ENCODE assay signal across 21 cellular contexts in genomic region chr2:218267259-218267658, GRCh38. TPM values are rescaled to one million over a fixed set of nuclear protein-coding genes. Genes with fewer than 3 reads are reported as not detected.
DNase-seq lines count a peak whose midpoint lies in the region; ATAC-seq, FAIRE-seq and TF ChIP-seq lines count a peak whose summit lies in the region.
"Had no signal": no experiment of that assay in that cellular context is flagged by ENCODE, and none has a peak within 500 bp of the region (broad histone marks: within the 10 kb centered on the region; RNA-seq: fewer than 3 reads in every experiment).

No MANE protein-coding gene starts in this region.

- H3K4me3 ChIP-seq in HepG2 (replicated peaks in 1 of 3; ENCODE audit: insufficient read depth in 1 of 3, low read depth in 2 of 3, low read length in 3 of 3) (no peak overlapping the region), aorta (ENCODE audit: low read length in 2 of 2) (no peak overlapping the region)
- H3K4me3 ChIP-seq: esophagus squamous epithelium, GM23338, upper lobe of left lung had no signal

- TF ChIP-seq EP300 in HepG2 (IDR thresholded peaks at IDR 0.05; ENCODE audit: low read depth in 2 of 2, low read length in 2 of 2) (no peak), HepG2 (CRISPR knock-in tag; IDR thresholded peaks at IDR 0.05; ENCODE audit: borderline replicate concordance) (no peak)

- H2AFZ ChIP-seq in HepG2 (ENCODE audit: low read length) = no peak overlapping the region
- H2AFZ ChIP-seq: GM23338 had no signal

- TF ChIP-seq CTCF in natural killer cell (IDR thresholded peaks at IDR 0.05) (no peak), HepG2 (CRISPR knock-in tag; IDR thresholded peaks at IDR 0.05) (no peak)

- H3K27ac ChIP-seq in HepG2 (ENCODE audit: extremely low read length, insufficient read depth, low read length) (no peak overlapping the region), aorta (ENCODE audit: low read depth in 1 of 2, low read length in 2 of 2) (no peak overlapping the region)
- H3K27ac ChIP-seq: esophagus squamous epithelium, upper lobe of left lung had no signal

- H3K9me3 Mint-ChIP-seq in natural killer cell treated with Interleukin-12 subunit alpha and Interleukin-12 subunit beta and Interleukin-15 and Interleukin-18, amount 100 ng/mL, for 72 hours = no peaks in the 10 kb centered on the region
- no peaks in the 10 kb centered on the region for H3K9me3 Mint-ChIP-seq in natural killer cell
- no peaks in the 10 kb centered on the region for H3K9me3 Mint-ChIP-seq in activated T-helper 17 cell treated with anti-CD3 and anti-CD28 coated beads, Interleukin-2, amount 50 U/mL, for 72 hours
- H3K9me3 Mint-ChIP-seq: activated T-cell treated with anti-CD3 and anti-CD28 coated beads, Interleukin-2, amount 50 U/mL, for 4 hours; GM23338 had no signal

- H3K9me3 ChIP-seq in HepG2 (ENCODE audit: low read length) (no peaks in the 10 kb centered on the region), aorta (ENCODE audit: control insufficient read depth, low read length) (no peaks in the 10 kb centered on the region)
- H3K9me3 ChIP-seq: esophagus squamous epithelium, upper lobe of left lung had no signal

- peaks cover 19 to 40% of the 10 kb centered on the region in 2 experiments for H3K36me3 ChIP-seq in HepG2 (replicated peaks in 1 of 2; ENCODE audit: control insufficient read depth in 1 of 2, insufficient read depth in 2 of 2, low read length in 2 of 2)
- H3K36me3 ChIP-seq in aorta (ENCODE audit: control insufficient read depth in 1 of 2, insufficient read depth in 2 of 2, low read length in 1 of 2) = no peaks in the 10 kb centered on the region

- peaks cover 37 to 40% of the 10 kb centered on the region in 2 donors for H3K4me1 Mint-ChIP-seq in natural killer cell treated with Interleukin-12 subunit alpha and Interleukin-12 subunit beta and Interleukin-15 and Interleukin-18, amount 100 ng/mL, for 72 hours (ENCODE audit: low read depth in 2 of 2)
- peaks cover 37 to 60% of the 10 kb centered on the region in 2 donors for H3K4me1 Mint-ChIP-seq in natural killer cell
- peaks cover 28% of the 10 kb centered on the region for H3K4me1 Mint-ChIP-seq in activated T-helper 17 cell treated with anti-CD3 and anti-CD28 coated beads, Interleukin-2, amount 50 U/mL, for 72 hours

- no peak overlapping the region for H3K9ac ChIP-seq in HepG2 (ENCODE audit: insufficient read depth, low read depth, low read length)

- no peak for DNase-seq in natural killer cell treated with Interleukin-12 subunit alpha and Interleukin-12 subunit beta and Interleukin-15 and Interleukin-18, amount 100 ng/mL, for 72 hours (ENCODE audit: low spot score)
- DNase-seq in natural killer cell = no peak
- no peak for DNase-seq in HepG2 (ENCODE audit: low spot score)
- DNase-seq in aorta = peak; percentile 33 to 47
- no peak for DNase-seq in NCI-H1436 (lab: John Stamatoyannopoulos, UW)
- DNase-seq in HT-29 (ENCODE audit: low spot score) = no peak
- no peak for DNase-seq in foreskin melanocyte
- DNase-seq: activated CD4-positive, alpha-beta T cell treated with anti-CD3 and anti-CD28 coated beads, Interleukin-2, amount 50 U/mL, for 48 hours; activated T-cell treated with anti-CD3 and anti-CD28 coated beads, Interleukin-2, amount 50 U/mL, for 4 hours; central memory CD4-positive, alpha-beta T cell; DMS79; effector CD4-positive, alpha-beta T cell; esophagus squamous epithelium; NCI-H187; NCI-H774; SIG-M5; stimulated activated CD4-positive, alpha-beta T cell treated with anti-CD3 and anti-CD28 coated beads, Interleukin-4, amount 100 ng/mL, for 24 hours; upper lobe of left lung had no signal

- H3K4me1 ChIP-seq in HepG2 (ENCODE audit: insufficient read depth, low read length) (peaks cover 63% of the 10 kb centered on the region), aorta (ENCODE audit: control insufficient read depth in 1 of 2, insufficient read depth in 2 of 2, low read length in 2 of 2) (no peaks in the 10 kb centered on the region)

- intact Hi-C loops in natural killer cell (cut with micrococcal nuclease) = no loop called here
- intact Hi-C loops in HepG2 (cut with micrococcal nuclease; ENCODE audit: unreplicated experiment) = no loop called here
- intact Hi-C loops in aorta (cut with DNase I) = loop anchor here in 1 of 2 donors (5.0 to 10.0 kb wide), 2 partner anchors 80 to 298 kb away; partner anchors contain the start of genes CNOT9 and USP37

- H4K20me1 ChIP-seq in HepG2 (ENCODE audit: insufficient read depth, low read length) = no peaks in the 10 kb centered on the region

- no peaks in the 10 kb centered on the region for H3K27me3 Mint-ChIP-seq in natural killer cell treated with Interleukin-12 subunit alpha and Interleukin-12 subunit beta and Interleukin-15 and Interleukin-18, amount 100 ng/mL, for 72 hours
- no peaks in the 10 kb centered on the region for H3K27me3 Mint-ChIP-seq in natural killer cell (ENCODE audit: low read depth in 2 of 2)
- no peaks in the 10 kb centered on the region for H3K27me3 Mint-ChIP-seq in activated T-helper 17 cell treated with anti-CD3 and anti-CD28 coated beads, Interleukin-2, amount 50 U/mL, for 72 hours

- H3K27me3 ChIP-seq in HepG2 (ENCODE audit: control insufficient read depth in 1 of 2, insufficient read depth in 2 of 2, low read length in 2 of 2) (no peaks in the 10 kb centered on the region; a peak in 1 of 5 replicates), aorta (ENCODE audit: control insufficient read depth in 1 of 2, insufficient read depth in 2 of 2, low read length in 1 of 2) (no peaks in the 10 kb centered on the region)
- H3K27me3 ChIP-seq: esophagus squamous epithelium, upper lobe of left lung had no signal

- POLR2A ChIA-PET in HepG2 (lab: Yijun Ruan, JAX) = no interaction called here

- no peaks in the 10 kb centered on the region for H3K36me3 Mint-ChIP-seq in natural killer cell treated with Interleukin-12 subunit alpha and Interleukin-12 subunit beta and Interleukin-15 and Interleukin-18, amount 100 ng/mL, for 72 hours
- H3K36me3 Mint-ChIP-seq in natural killer cell = no peaks in the 10 kb centered on the region
- H3K36me3 Mint-ChIP-seq in activated T-helper 17 cell treated with anti-CD3 and anti-CD28 coated beads, Interleukin-2, amount 50 U/mL, for 72 hours (ENCODE audit: low read depth) = peaks cover 66% of the 10 kb centered on the region

- WGBS in HepG2 (ENCODE audit: low lambda C conversion rate) = 97% methylated on average over 6 of the region's 6 CpGs
- WGBS in aorta, 2 donors = 91 to 94% methylated on average over 6 of the region's 6 CpGs

- no peak for ATAC-seq in natural killer cell treated with Interleukin-12 subunit alpha and Interleukin-12 subunit beta and Interleukin-15 and Interleukin-18, amount 100 ng/mL, for 72 hours
- no peak for ATAC-seq in natural killer cell
- ATAC-seq in activated T-helper 17 cell treated with anti-CD3 and anti-CD28 coated beads, Interleukin-2, amount 50 U/mL, for 72 hours (replicated peaks) = no peak
- no peak for ATAC-seq in HepG2
- no peak for ATAC-seq in aorta (ENCODE audit: low FRiP score)
- ATAC-seq: activated T-cell treated with anti-CD3 and anti-CD28 coated beads, Interleukin-2, amount 50 U/mL, for 4 hours; GM23338 had no signal

- TF ChIP-seq POLR2A in HepG2 (IDR thresholded peaks at IDR 0.05; ENCODE audit: insufficient read depth in 1 of 2, low read depth in 2 of 2, low read length in 2 of 2) = no peak

- no peak for TF ChIP-seq RAD21 in HepG2 (CRISPR knock-in tag; IDR thresholded peaks at IDR 0.05)

- FAIRE-seq in HepG2 (lab: Jason Lieb, UNC) = no peak
- FAIRE-seq: GM12891 had no signal

- peak overlapping the region in 1 of 2 donors; percentile 38 for H3K27ac Mint-ChIP-seq in natural killer cell treated with Interleukin-12 subunit alpha and Interleukin-12 subunit beta and Interleukin-15 and Interleukin-18, amount 100 ng/mL, for 72 hours
- peak overlapping the region in 1 of 2 donors; percentile 1 for H3K27ac Mint-ChIP-seq in natural killer cell
- H3K27ac Mint-ChIP-seq in activated T-helper 17 cell treated with anti-CD3 and anti-CD28 coated beads, Interleukin-2, amount 50 U/mL, for 72 hours = peak overlapping the region; percentile 31
- H3K27ac Mint-ChIP-seq: GM23338 had no signal

- peak overlapping the region; percentile 51 for H3K4me3 Mint-ChIP-seq in natural killer cell treated with Interleukin-12 subunit alpha and Interleukin-12 subunit beta and Interleukin-15 and Interleukin-18, amount 100 ng/mL, for 72 hours
- no peak overlapping the region for H3K4me3 Mint-ChIP-seq in natural killer cell
- H3K4me3 Mint-ChIP-seq in activated T-helper 17 cell treated with anti-CD3 and anti-CD28 coated beads, Interleukin-2, amount 50 U/mL, for 72 hours = no peak overlapping the region
- H3K4me3 Mint-ChIP-seq: GM23338 had no signal

- peaks cover 21% of the 10 kb centered on the region for H3K79me2 ChIP-seq in HepG2 (ENCODE audit: insufficient read depth, low read length)

- in situ Hi-C loops in HepG2 (cut with HindIII; ENCODE audit: extremely low pct_ligation_motif_present, low pct_unique_long_range_greater_than_20kb) = no loop called here

- H3K4me2 ChIP-seq in HepG2 (ENCODE audit: low read depth, low read length) = no peak overlapping the region
- H3K4me2 ChIP-seq: GM23338 had no signal

- CTCF ChIA-PET in HepG2 (lab: Yijun Ruan, JAX; ENCODE audit: low intra/inter-chr PET ratio, low total read pairs) = no interaction called here

- BruUV-seq in HepG2 (replicated peaks; lab: Mats Ljungman, UMichigan) = no TSS peak

RNA-seq across cellular contexts. Expression of gene AAMP, which starts 2.7 kb away (rescaled TPM):
- total RNA-seq in natural killer cell treated with Interleukin-12 subunit alpha and Interleukin-12 subunit beta and Interleukin-15 and Interleukin-18, amount 100 ng/mL, for 72 hours = 100 to 1,000 TPM in 1 of 2 donors, 10 to 100 TPM in 1; 75.6 to 104 TPM
- total RNA-seq in natural killer cell (10 to 100 TPM; 52.5 to 61.6 (median 60.0) TPM), HepG2 (2016; rRNA removed; fragmentation: Illumina TruSeq; extraction: Trizol) (186 and 241 TPM in 2 replicates), aorta (10 to 100 TPM; 50.8 to 54.7 TPM)
- 10 to 100 TPM; 60.0 to 77.5 TPM for total RNA-seq in activated T-helper 17 cell treated with anti-CD3 and anti-CD28 coated beads, Interleukin-2, amount 50 U/mL, for 72 hours
- total RNA-seq in HepG2 (2016; cell fraction: cytosol; rRNA removed; fragmentation: Illumina TruSeq; extraction: Trizol; ENCODE audit: low read depth) = 26.6 and 29.2 TPM in 2 replicates
- total RNA-seq in HepG2 (2016; cell fraction: insoluble cytoplasmic fraction; rRNA removed; fragmentation: Illumina TruSeq; extraction: Trizol) = 202 and 247 TPM in 2 replicates
- 56.8 and 59.3 TPM in 2 replicates for total RNA-seq in HepG2 (2016; cell fraction: membrane; rRNA removed; fragmentation: Illumina TruSeq; extraction: Trizol)
- 85.4 and 91.7 TPM in 2 replicates for total RNA-seq in HepG2 (2016; cell fraction: nucleus; rRNA removed; fragmentation: Illumina TruSeq; extraction: Trizol)
- polyA plus RNA-seq in HepG2 (2011; rRNA removed) (110 and 119 TPM in 2 replicates), aorta (10 to 100 TPM; 59.2 to 80.9 TPM)
- 138 and 202 TPM in 2 replicates for polyA plus RNA-seq in HepG2 (2011; cell fraction: cytosol; rRNA removed)
- polyA plus RNA-seq in HepG2 (2011; cell fraction: nucleus; rRNA removed) = 161 and 181 TPM in 2 replicates
- 99.2 and 104 TPM in 2 replicates for polyA plus RNA-seq in HepG2 (2012)
- 13.9 and 16.0 TPM in 2 replicates for polyA plus RNA-seq in HepG2 (2016; cell fraction: cytosol; fragmentation: Illumina TruSeq; extraction: Trizol; ENCODE audit: low read depth)
- 224 and 231 TPM in 2 replicates for polyA plus RNA-seq in HepG2 (2016; cell fraction: insoluble cytoplasmic fraction; fragmentation: Illumina TruSeq; extraction: Trizol; ENCODE audit: low read depth)
- polyA plus RNA-seq in HepG2 (2016; cell fraction: membrane; fragmentation: Illumina TruSeq; extraction: Trizol; ENCODE audit: low read depth) = 30.9 and 33.2 TPM in 2 replicates
- polyA plus RNA-seq in HepG2 (2016; cell fraction: nucleus; fragmentation: Illumina TruSeq; extraction: Trizol; ENCODE audit: insufficient read depth, low read depth) = 127 and 131 TPM in 2 replicates
- polyA minus RNA-seq in HepG2 (2011; rRNA and poly(A)+ RNA removed; ENCODE audit: low replicate concordance) = 41.5 and 143 TPM in 2 replicates
- 58.2 and 63.3 TPM in 2 replicates for polyA minus RNA-seq in HepG2 (2011; cell fraction: cytosol; rRNA and poly(A)+ RNA removed)
- polyA minus RNA-seq in HepG2 (2011; cell fraction: nucleus; rRNA and poly(A)+ RNA removed) = 39.9 and 43.6 TPM in 2 replicates
- 266 and 310 TPM in 2 replicates for total RNA-seq in HT-29 (2014; rRNA removed; shearing (Covaris generic))

RNA-seq across cellular contexts. Expression of gene PNKD, which starts 3.1 kb away (rescaled TPM):
- 10 to 100 TPM; 20.6 to 22.0 TPM for total RNA-seq in natural killer cell treated with Interleukin-12 subunit alpha and Interleukin-12 subunit beta and Interleukin-15 and Interleukin-18, amount 100 ng/mL, for 72 hours
- total RNA-seq in natural killer cell (10 to 100 TPM; 18.8 to 21.3 (median 18.9) TPM), HepG2 (2016; rRNA removed; fragmentation: Illumina TruSeq; extraction: Trizol) (50.0 and 55.9 TPM in 2 replicates), aorta (10 to 100 TPM; 26.9 to 40.2 TPM)
- total RNA-seq in activated T-helper 17 cell treated with anti-CD3 and anti-CD28 coated beads, Interleukin-2, amount 50 U/mL, for 72 hours = 10 to 100 TPM; 21.1 to 30.9 TPM
- total RNA-seq in HepG2 (2016; cell fraction: cytosol; rRNA removed; fragmentation: Illumina TruSeq; extraction: Trizol; ENCODE audit: low read depth) = 21.6 and 27.3 TPM in 2 replicates
- 48.3 and 59.8 TPM in 2 replicates for total RNA-seq in HepG2 (2016; cell fraction: insoluble cytoplasmic fraction; rRNA removed; fragmentation: Illumina TruSeq; extraction: Trizol)
- 30.6 and 30.7 TPM in 2 replicates for total RNA-seq in HepG2 (2016; cell fraction: membrane; rRNA removed; fragmentation: Illumina TruSeq; extraction: Trizol)
- 34.2 and 39.5 TPM in 2 replicates for total RNA-seq in HepG2 (2016; cell fraction: nucleus; rRNA removed; fragmentation: Illumina TruSeq; extraction: Trizol)
- polyA plus RNA-seq in HepG2 (2011; rRNA removed) (78.0 and 80.4 TPM in 2 replicates), aorta (100 to 1,000 TPM in 1 of 2 donors, 10 to 100 TPM in 1; 91.2 to 108 TPM)
- 48.4 and 76.6 TPM in 2 replicates for polyA plus RNA-seq in HepG2 (2011; cell fraction: cytosol; rRNA removed)
- 76.3 and 77.5 TPM in 2 replicates for polyA plus RNA-seq in HepG2 (2011; cell fraction: nucleus; rRNA removed)
- polyA plus RNA-seq in HepG2 (2012) = 59.5 and 60.9 TPM in 2 replicates
- 24.9 and 29.3 TPM in 2 replicates for polyA plus RNA-seq in HepG2 (2016; cell fraction: cytosol; fragmentation: Illumina TruSeq; extraction: Trizol; ENCODE audit: low read depth)
- polyA plus RNA-seq in HepG2 (2016; cell fraction: insoluble cytoplasmic fraction; fragmentation: Illumina TruSeq; extraction: Trizol; ENCODE audit: low read depth) = 58.0 and 59.1 TPM in 2 replicates
- polyA plus RNA-seq in HepG2 (2016; cell fraction: membrane; fragmentation: Illumina TruSeq; extraction: Trizol; ENCODE audit: low read depth) = 31.6 and 35.4 TPM in 2 replicates
- polyA plus RNA-seq in HepG2 (2016; cell fraction: nucleus; fragmentation: Illumina TruSeq; extraction: Trizol; ENCODE audit: insufficient read depth, low read depth) = 73.5 and 80.9 TPM in 2 replicates
- 33.3 and 44.2 TPM in 2 replicates for polyA minus RNA-seq in HepG2 (2011; rRNA and poly(A)+ RNA removed; ENCODE audit: low replicate concordance)
- 15.5 and 20.7 TPM in 2 replicates for polyA minus RNA-seq in HepG2 (2011; cell fraction: cytosol; rRNA and poly(A)+ RNA removed)
- polyA minus RNA-seq in HepG2 (2011; cell fraction: nucleus; rRNA and poly(A)+ RNA removed) = 9.7 and 10.9 TPM in 2 replicates
- 73.9 and 77.2 TPM in 2 replicates for total RNA-seq in HT-29 (2014; rRNA removed; shearing (Covaris generic))

RNA-seq across cellular contexts. Expression of gene GPBAR1, which starts 6.4 kb away (rescaled TPM):
- total RNA-seq in natural killer cell treated with Interleukin-12 subunit alpha and Interleukin-12 subunit beta and Interleukin-15 and Interleukin-18, amount 100 ng/mL, for 72 hours = 1 to 10 TPM; 2.6 to 3.0 TPM
- total RNA-seq in natural killer cell (1 to 10 TPM; 1.4 to 3.3 (median 2.6) TPM), HepG2 (2016; rRNA removed; fragmentation: Illumina TruSeq; extraction: Trizol) (0.09 TPM in 1 of 2 replicates, not detected in the other), aorta (1 to 10 TPM; 1.6 to 3.7 TPM)
- 1 to 10 TPM; 1.3 to 1.4 TPM for total RNA-seq in activated T-helper 17 cell treated with anti-CD3 and anti-CD28 coated beads, Interleukin-2, amount 50 U/mL, for 72 hours
- total RNA-seq in HepG2 (2016; cell fraction: cytosol; rRNA removed; fragmentation: Illumina TruSeq; extraction: Trizol; ENCODE audit: low read depth) = not detected in 2 replicates
- 0.15 TPM in 1 of 2 replicates, not detected in the other for total RNA-seq in HepG2 (2016; cell fraction: insoluble cytoplasmic fraction; rRNA removed; fragmentation: Illumina TruSeq; extraction: Trizol)
- 0.17 TPM in 1 of 2 replicates, not detected in the other for total RNA-seq in HepG2 (2016; cell fraction: membrane; rRNA removed; fragmentation: Illumina TruSeq; extraction: Trizol)
- 0.25 and 0.38 TPM in 2 replicates for total RNA-seq in HepG2 (2016; cell fraction: nucleus; rRNA removed; fragmentation: Illumina TruSeq; extraction: Trizol)
- polyA plus RNA-seq in HepG2 (2011; rRNA removed) (0.05 and 0.09 TPM in 2 replicates), aorta (1 to 10 TPM in 1 of 2 donors, under 1 TPM in 1; 0.46 to 3.1 TPM)
- polyA plus RNA-seq in HepG2 (2011; cell fraction: cytosol; rRNA removed) = 0.05 and 0.12 TPM in 2 replicates
- 0.45 and 0.68 TPM in 2 replicates for polyA plus RNA-seq in HepG2 (2011; cell fraction: nucleus; rRNA removed)
- polyA plus RNA-seq in HepG2 (2012) = 0.09 and 0.11 TPM in 2 replicates
- 0.08 and 0.22 TPM in 2 replicates for polyA plus RNA-seq in HepG2 (2016; cell fraction: cytosol; fragmentation: Illumina TruSeq; extraction: Trizol; ENCODE audit: low read depth)
- polyA plus RNA-seq in HepG2 (2016; cell fraction: insoluble cytoplasmic fraction; fragmentation: Illumina TruSeq; extraction: Trizol; ENCODE audit: low read depth) = 0.16 TPM in 1 of 2 replicates, not detected in the other
- polyA plus RNA-seq in HepG2 (2016; cell fraction: membrane; fragmentation: Illumina TruSeq; extraction: Trizol; ENCODE audit: low read depth) = 0.22 and 0.27 TPM in 2 replicates
- not detected in 2 replicates for polyA plus RNA-seq in HepG2 (2016; cell fraction: nucleus; fragmentation: Illumina TruSeq; extraction: Trizol; ENCODE audit: insufficient read depth, low read depth)
- polyA minus RNA-seq in HepG2 (2011; rRNA and poly(A)+ RNA removed; ENCODE audit: low replicate concordance) = 0.12 and 1.2 TPM in 2 replicates
- not detected in 2 replicates for polyA minus RNA-seq in HepG2 (2011; cell fraction: cytosol; rRNA and poly(A)+ RNA removed)
- polyA minus RNA-seq in HepG2 (2011; cell fraction: nucleus; rRNA and poly(A)+ RNA removed) = 1.2 and 1.5 TPM in 2 replicates
- total RNA-seq in HT-29 (2014; rRNA removed; shearing (Covaris generic)) = 0.05 and 0.56 TPM in 2 replicates
- total RNA-seq: GM23338 had no signal

RNA-seq across cellular contexts. Expression of gene TMBIM1, which starts 25.0 kb away (rescaled TPM):
- total RNA-seq in natural killer cell treated with Interleukin-12 subunit alpha and Interleukin-12 subunit beta and Interleukin-15 and Interleukin-18, amount 100 ng/mL, for 72 hours = 10 to 100 TPM; 42.8 to 79.0 TPM
- 100 to 1,000 TPM in 1 of 3 donors, 10 to 100 TPM in 2; 84.9 to 107 (median 95.1) TPM for total RNA-seq in natural killer cell
- 10 to 100 TPM; 50.9 to 62.0 TPM for total RNA-seq in activated T-helper 17 cell treated with anti-CD3 and anti-CD28 coated beads, Interleukin-2, amount 50 U/mL, for 72 hours
- 69.7 and 139 TPM in 2 replicates for total RNA-seq in HepG2 (2016; rRNA removed; fragmentation: Illumina TruSeq; extraction: Trizol)
- 37.2 and 38.6 TPM in 2 replicates for total RNA-seq in HepG2 (2016; cell fraction: cytosol; rRNA removed; fragmentation: Illumina TruSeq; extraction: Trizol; ENCODE audit: low read depth)
- 57.8 and 142 TPM in 2 replicates for total RNA-seq in HepG2 (2016; cell fraction: insoluble cytoplasmic fraction; rRNA removed; fragmentation: Illumina TruSeq; extraction: Trizol)
- total RNA-seq in HepG2 (2016; cell fraction: membrane; rRNA removed; fragmentation: Illumina TruSeq; extraction: Trizol) = 88.3 and 90.4 TPM in 2 replicates
- total RNA-seq in HepG2 (2016; cell fraction: nucleus; rRNA removed; fragmentation: Illumina TruSeq; extraction: Trizol) = 108 and 128 TPM in 2 replicates
- polyA plus RNA-seq in HepG2 (2011; rRNA removed) = 127 and 181 TPM in 2 replicates
- 146 and 187 TPM in 2 replicates for polyA plus RNA-seq in HepG2 (2011; cell fraction: cytosol; rRNA removed)
- 207 and 243 TPM in 2 replicates for polyA plus RNA-seq in HepG2 (2011; cell fraction: nucleus; rRNA removed)
- polyA plus RNA-seq in HepG2 (2012) = 254 and 390 TPM in 2 replicates
- 33.9 and 35.7 TPM in 2 replicates for polyA plus RNA-seq in HepG2 (2016; cell fraction: cytosol; fragmentation: Illumina TruSeq; extraction: Trizol; ENCODE audit: low read depth)
- polyA plus RNA-seq in HepG2 (2016; cell fraction: insoluble cytoplasmic fraction; fragmentation: Illumina TruSeq; extraction: Trizol; ENCODE audit: low read depth) = 56.2 and 61.3 TPM in 2 replicates
- 62.1 and 66.4 TPM in 2 replicates for polyA plus RNA-seq in HepG2 (2016; cell fraction: membrane; fragmentation: Illumina TruSeq; extraction: Trizol; ENCODE audit: low read depth)
- polyA plus RNA-seq in HepG2 (2016; cell fraction: nucleus; fragmentation: Illumina TruSeq; extraction: Trizol; ENCODE audit: insufficient read depth, low read depth) = 152 and 156 TPM in 2 replicates
- polyA minus RNA-seq in HepG2 (2011; rRNA and poly(A)+ RNA removed; ENCODE audit: low replicate concordance) = 19.4 and 315 TPM in 2 replicates
- polyA minus RNA-seq in HepG2 (2011; cell fraction: cytosol; rRNA and poly(A)+ RNA removed) = 88.2 and 133 TPM in 2 replicates
- polyA minus RNA-seq in HepG2 (2011; cell fraction: nucleus; rRNA and poly(A)+ RNA removed) = 37.2 and 64.6 TPM in 2 replicates
- total RNA-seq in aorta = 100 to 1,000 TPM; 264 to 294 TPM
- 100 to 1,000 TPM; 100 to 159 TPM for polyA plus RNA-seq in aorta
- total RNA-seq in HT-29 (2014; rRNA removed; shearing (Covaris generic)) = 229 and 311 TPM in 2 replicates

RNA-seq across cellular contexts. Expression of gene ARPC2, which starts 50.3 kb away (rescaled TPM):
- total RNA-seq in natural killer cell treated with Interleukin-12 subunit alpha and Interleukin-12 subunit beta and Interleukin-15 and Interleukin-18, amount 100 ng/mL, for 72 hours = 100 to 1,000 TPM; 509 to 675 TPM
- total RNA-seq in natural killer cell (100 to 1,000 TPM; 824 to 880 (median 830) TPM), HepG2 (2016; rRNA removed; fragmentation: Illumina TruSeq; extraction: Trizol) (168 and 201 TPM in 2 replicates), aorta (100 to 1,000 TPM; 351 to 367 TPM)
- total RNA-seq in activated T-helper 17 cell treated with anti-CD3 and anti-CD28 coated beads, Interleukin-2, amount 50 U/mL, for 72 hours = 100 to 1,000 TPM; 679 to 681 TPM
- total RNA-seq in HepG2 (2016; cell fraction: cytosol; rRNA removed; fragmentation: Illumina TruSeq; extraction: Trizol; ENCODE audit: low read depth) = 312 and 330 TPM in 2 replicates
- total RNA-seq in HepG2 (2016; cell fraction: insoluble cytoplasmic fraction; rRNA removed; fragmentation: Illumina TruSeq; extraction: Trizol) = 163 and 189 TPM in 2 replicates
- 389 and 391 TPM in 2 replicates for total RNA-seq in HepG2 (2016; cell fraction: membrane; rRNA removed; fragmentation: Illumina TruSeq; extraction: Trizol)
- 103 and 109 TPM in 2 replicates for total RNA-seq in HepG2 (2016; cell fraction: nucleus; rRNA removed; fragmentation: Illumina TruSeq; extraction: Trizol)
- polyA plus RNA-seq in HepG2 (2011; rRNA removed) (257 and 303 TPM in 2 replicates), aorta (100 to 1,000 TPM; 297 to 467 TPM)
- 184 and 199 TPM in 2 replicates for polyA plus RNA-seq in HepG2 (2011; cell fraction: cytosol; rRNA removed)
- 103 and 125 TPM in 2 replicates for polyA plus RNA-seq in HepG2 (2011; cell fraction: nucleus; rRNA removed)
- polyA plus RNA-seq in HepG2 (2012) = 165 and 176 TPM in 2 replicates
- 614 and 653 TPM in 2 replicates for polyA plus RNA-seq in HepG2 (2016; cell fraction: cytosol; fragmentation: Illumina TruSeq; extraction: Trizol; ENCODE audit: low read depth)
- polyA plus RNA-seq in HepG2 (2016; cell fraction: insoluble cytoplasmic fraction; fragmentation: Illumina TruSeq; extraction: Trizol; ENCODE audit: low read depth) = 342 and 343 TPM in 2 replicates
- 586 and 613 TPM in 2 replicates for polyA plus RNA-seq in HepG2 (2016; cell fraction: membrane; fragmentation: Illumina TruSeq; extraction: Trizol; ENCODE audit: low read depth)
- 218 and 223 TPM in 2 replicates for polyA plus RNA-seq in HepG2 (2016; cell fraction: nucleus; fragmentation: Illumina TruSeq; extraction: Trizol; ENCODE audit: insufficient read depth, low read depth)
- 153 and 196 TPM in 2 replicates for polyA minus RNA-seq in HepG2 (2011; rRNA and poly(A)+ RNA removed; ENCODE audit: low replicate concordance)
- 74.9 and 88.0 TPM in 2 replicates for polyA minus RNA-seq in HepG2 (2011; cell fraction: cytosol; rRNA and poly(A)+ RNA removed)
- 166 and 173 TPM in 2 replicates for polyA minus RNA-seq in HepG2 (2011; cell fraction: nucleus; rRNA and poly(A)+ RNA removed)
- total RNA-seq in HT-29 (2014; rRNA removed; shearing (Covaris generic)) = 220 and 244 TPM in 2 replicates

Comparison
In these comparisons a context has a peak if more than half of its experiments do, and no peak if none do; other contexts are left out.
1. DNase-seq: peak in aorta (2 of 2); none in natural killer cell treated with Interleukin-12 subunit alpha and Interleukin-12 subunit beta and Interleukin-15 and Interleukin-18, amount 100 ng/mL, for 72 hours (single experiment), natural killer cell (single experiment), HepG2 (single experiment), NCI-H1436 (single experiment), HT-29 (single experiment) and foreskin melanocyte (single experiment).